9 cellular contexts compared by ENCODE assay signal in the genomic region with DNA sequence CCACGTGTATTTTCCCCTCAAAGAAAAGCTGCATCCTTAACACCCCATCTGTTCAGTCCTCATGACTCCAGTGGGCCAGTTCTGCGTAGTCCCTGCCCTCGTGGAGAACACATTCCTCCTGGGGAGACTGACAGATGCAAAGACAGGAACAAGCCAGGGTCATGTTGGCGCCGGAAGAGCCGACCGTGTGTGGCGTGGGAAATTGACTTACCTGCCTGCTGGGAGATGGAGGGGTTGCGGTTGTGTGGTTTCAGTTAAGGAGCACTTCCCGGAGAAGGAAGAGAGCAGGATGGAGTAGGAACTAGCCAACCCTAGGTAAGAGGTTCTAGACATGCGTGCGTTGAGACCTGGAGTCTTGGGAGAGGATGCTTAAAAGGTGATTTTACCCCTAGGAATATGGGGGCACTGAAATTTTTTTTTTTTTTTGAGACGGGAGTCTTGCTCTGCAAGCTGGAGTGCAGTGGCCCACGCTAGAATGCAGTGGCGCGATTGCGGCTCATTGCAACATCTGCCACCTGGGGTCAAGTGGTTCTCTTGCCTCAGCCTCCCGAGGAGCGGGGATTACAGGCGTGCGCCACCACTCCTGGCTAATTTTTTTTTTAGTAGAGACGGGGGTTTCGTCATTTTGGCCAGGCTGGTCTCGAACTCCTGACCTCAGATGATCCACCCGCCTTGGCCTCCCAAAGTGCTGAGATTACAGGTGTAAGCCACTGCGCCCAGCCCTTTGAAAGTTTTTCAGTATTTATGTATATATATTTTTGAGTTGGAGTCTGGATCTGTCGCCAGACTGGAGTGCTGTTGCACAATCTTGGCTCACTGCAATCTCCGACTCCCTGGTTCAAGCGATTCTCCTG. TPM values are rescaled to one million over a fixed set of nuclear protein-coding genes. Genes with fewer than 3 reads are reported as not detected.
DNase-seq lines count a peak whose midpoint lies in the region; ATAC-seq and TF ChIP-seq lines count a peak whose summit lies in the region.
"Had no signal": no experiment of that assay in that cellular context is flagged by ENCODE, and none has a peak within 500 bp of the region (broad histone marks: within the 10 kb centered on the region; RNA-seq: fewer than 3 reads in every experiment).

No MANE protein-coding gene starts in this region.

- CTCF ChIA-PET in HCT116 (lab: Charles Lee) = no interaction called here

- POLR2A ChIA-PET in HCT116 (lab: Charles Lee) = no interaction called here

- no peaks in the 10 kb centered on the region for H3K9me2 ChIP-seq in HCT116 (ENCODE audit: insufficient read depth)

- H3K36me3 ChIP-seq in ACC112 (ENCODE audit: insufficient read depth, low read length) (peaks cover 16% of the 10 kb centered on the region), HCT116 (ENCODE audit: control insufficient read depth in 1 of 2, insufficient read depth in 2 of 2, low read length in 2 of 2) (peaks cover 0 to 14% of the 10 kb centered on the region in 2 experiments; a peak in 1 of 4 replicates), sigmoid colon (peaks cover 0 to 18% (median 0%) of the 10 kb centered on the region in 4 donors)

- WGBS in sigmoid colon, 2 donors = 72 to 78% methylated on average over 29 of the region's 29 CpGs

- H3K27ac ChIP-seq in ACC112 (ENCODE audit: low read depth, low read length) (peak overlapping the region; percentile 83; the same call in 1 of the 2 replicates), HCT116 (ENCODE audit: low read depth, low read length) (peak overlapping the region; percentile 91), sigmoid colon (peak overlapping the region; percentile 92 to 95 (median 94))

- H2AFZ ChIP-seq in ACC112 (ENCODE audit: low read length, unreplicated experiment) (no peak overlapping the region), HCT116 (ENCODE audit: low read depth, low read length, poor library complexity, severe bottlenecking) (no peak overlapping the region)

- H3K27me3 ChIP-seq in ACC112 (ENCODE audit: insufficient read depth, low read length) = no peaks in the 10 kb centered on the region
- no peaks in the 10 kb centered on the region for H3K27me3 ChIP-seq in HCT116 (ENCODE audit: insufficient read depth, low read length)
- no peaks in the 10 kb centered on the region for H3K27me3 ChIP-seq in sigmoid colon

- H3K79me2 ChIP-seq in ACC112 (ENCODE audit: control insufficient read depth, insufficient read depth, low read length, unreplicated experiment) = peaks cover 52% of the 10 kb centered on the region
- peaks cover 60% of the 10 kb centered on the region for H3K79me2 ChIP-seq in HCT116 (ENCODE audit: insufficient read depth, low read length)

- ATAC-seq in HCT116 = peak; percentile 6; the same call in 1 of the 2 replicates
- no peak for ATAC-seq in GM18498 (IDR thresholded peaks at IDR 0.05; ENCODE audit: unreplicated experiment)
- no peak for ATAC-seq in GM21447 (IDR thresholded peaks at IDR 0.05; ENCODE audit: unreplicated experiment)

- H3K9ac ChIP-seq in HCT116 (ENCODE audit: low read length) = peak overlapping the region; percentile 92

- H3K4me3 ChIP-seq in ACC112 (ENCODE audit: low read depth, low read length) (peak overlapping the region; percentile 94), HCT116 (replicated peaks in 1 of 2; ENCODE audit: low read depth in 1 of 2, low read length in 2 of 2) (peak overlapping the region; percentile 92 to 99), fibroblast of the aortic adventitia (ENCODE audit: low read depth, low read length) (peak overlapping the region; percentile 82), sigmoid colon (peak overlapping the region; percentile 53 to 77 (median 65))

- TF ChIP-seq RAD21 in HCT116 (IDR thresholded peaks at IDR 0.05; ENCODE audit: low read depth) = no peak

- peaks cover 3% of the 10 kb centered on the region; the same call in 1 of the 2 replicates for H4K20me1 ChIP-seq in HCT116 (ENCODE audit: insufficient read depth)

- H3K4me1 ChIP-seq in ACC112 (ENCODE audit: control insufficient read depth, insufficient read depth, low read length, unreplicated experiment) = peaks cover 5% of the 10 kb centered on the region
- H3K4me1 ChIP-seq in HCT116 (ENCODE audit: control insufficient read depth in 1 of 2, insufficient read depth in 2 of 2, low read length in 2 of 2) = peaks cover 4 to 22% of the 10 kb centered on the region in 2 experiments; a peak in 3 of 4 replicates
- H3K4me1 ChIP-seq in sigmoid colon = peaks cover 0 to 41% (median 31%) of the 10 kb centered on the region in 4 donors

- DNase-seq in HCT116 (ENCODE audit: low read depth, low spot score) (no peak), fibroblast of the aortic adventitia (ENCODE audit: low read depth) (peak; percentile 29), sigmoid colon (no peak)
- peak; percentile 9 to 19 for DNase-seq in activated CD4-positive, alpha-beta T cell treated with anti-CD3 and anti-CD28 coated beads, Interleukin-2, amount 50 U/mL, for 48 hours
- no peak for DNase-seq in effector CD4-positive, alpha-beta T cell

- no peak for TF ChIP-seq EP300 in sigmoid colon (IDR thresholded peaks at IDR 0.05)

- BruUV-seq in HCT116 (replicated peaks; lab: Mats Ljungman, UMichigan) = no TSS peak

- RAD21 ChIA-PET in HCT116 (lab: Charles Lee; ENCODE audit: low non-redundant PET in 1 of 2, low total read pairs in 2 of 2, uncharacterized antibody in 2 of 2, unreplicated experiment in 2 of 2) = no interaction called here

- no peak for TF ChIP-seq CTCF in HCT116 (IDR thresholded peaks at IDR 0.05 in 2 of 3, conservative IDR thresholded peaks at IDR 0.05 in 1 of 3; ENCODE audit: borderline replicate concordance in 1 of 3, insufficient read depth in 1 of 3, low read depth in 2 of 3, low read length in 2 of 3)
- no peak for TF ChIP-seq CTCF in fibroblast of the aortic adventitia (IDR thresholded peaks at IDR 0.05; ENCODE audit: insufficient read depth, low read length)
- no peak for TF ChIP-seq CTCF in sigmoid colon (IDR thresholded peaks at IDR 0.05)

- intact Hi-C loops in HCT116 (cut with micrococcal nuclease) = loop anchor here (1.0 kb wide), 1 partner anchor 82 kb away; no protein-coding TSS in a partner anchor
- intact Hi-C loops in sigmoid colon (cut with DNase I) = loop anchor here (2.0 to 5.0 kb wide), 2 partner anchors 22 to 211 kb away; a partner anchor contains a TSS

- no peaks in the 10 kb centered on the region for H3K9me3 ChIP-seq in HCT116 (ENCODE audit: control insufficient read depth in 1 of 2, insufficient read depth in 1 of 2, low read depth in 1 of 2, low read length in 2 of 2)
- no peaks in the 10 kb centered on the region for H3K9me3 ChIP-seq in sigmoid colon

- peak overlapping the region; percentile 99 for H3K4me2 ChIP-seq in HCT116 (ENCODE audit: low read length)

- TF ChIP-seq POLR2A in HCT116 (IDR thresholded peaks at IDR 0.05; ENCODE audit: borderline replicate concordance, extremely low read depth, insufficient read depth, insufficient read length) (no peak), sigmoid colon (IDR thresholded peaks at IDR 0.05) (no peak)

TF ChIP-seq in HCT116, 20 proteins besides CTCF, POLR2A, EP300 and RAD21 (continues in another document):
- TF ChIP-seq, protein P1, sequence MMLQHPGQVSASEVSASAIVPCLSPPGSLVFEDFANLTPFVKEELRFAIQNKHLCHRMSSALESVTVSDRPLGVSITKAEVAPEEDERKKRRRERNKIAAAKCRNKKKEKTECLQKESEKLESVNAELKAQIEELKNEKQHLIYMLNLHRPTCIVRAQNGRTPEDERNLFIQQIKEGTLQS (IDR thresholded peaks at IDR 0.05) = no peak
- no peak for TF ChIP-seq YY1 (IDR thresholded peaks at IDR 0.05; ENCODE audit: extremely low read depth, insufficient replicate concordance, low read depth, low read length)
- TF ChIP-seq, protein P2, sequence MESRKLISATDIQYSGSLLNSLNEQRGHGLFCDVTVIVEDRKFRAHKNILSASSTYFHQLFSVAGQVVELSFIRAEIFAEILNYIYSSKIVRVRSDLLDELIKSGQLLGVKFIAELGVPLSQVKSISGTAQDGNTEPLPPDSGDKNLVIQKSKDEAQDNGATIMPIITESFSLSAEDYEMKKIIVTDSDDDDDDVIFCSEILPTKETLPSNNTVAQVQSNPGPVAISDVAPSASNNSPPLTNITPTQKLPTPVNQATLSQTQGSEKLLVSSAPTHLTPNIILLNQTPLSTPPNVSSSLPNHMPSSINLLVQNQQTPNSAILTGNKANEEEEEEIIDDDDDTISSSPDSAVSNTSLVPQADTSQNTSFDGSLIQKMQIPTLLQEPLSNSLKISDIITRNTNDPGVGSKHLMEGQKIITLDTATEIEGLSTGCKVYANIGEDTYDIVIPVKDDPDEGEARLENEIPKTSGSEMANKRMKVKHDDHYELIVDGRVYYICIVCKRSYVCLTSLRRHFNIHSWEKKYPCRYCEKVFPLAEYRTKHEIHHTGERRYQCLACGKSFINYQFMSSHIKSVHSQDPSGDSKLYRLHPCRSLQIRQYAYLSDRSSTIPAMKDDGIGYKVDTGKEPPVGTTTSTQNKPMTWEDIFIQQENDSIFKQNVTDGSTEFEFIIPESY (IDR thresholded peaks at IDR 0.05; ENCODE audit: extremely low read depth, insufficient replicate concordance, low read length) = no peak
- no peak for TF ChIP-seq ZNF274 (IDR thresholded peaks at IDR 0.05; ENCODE audit: low read depth, low read length)
- TF ChIP-seq SRF (IDR thresholded peaks at IDR 0.05; ENCODE audit: low read depth) = no peak
- no peak; the same call in 1 of the 2 replicates for TF ChIP-seq SIN3A (IDR thresholded peaks at IDR 0.05; ENCODE audit: low read depth)

RNA-seq across cellular contexts. Expression of a gene that starts 1.4 kb away (rescaled TPM):
- total RNA-seq in HCT116 (2021; ENCODE audit: unreplicated experiment) (56.1 TPM), fibroblast of the aortic adventitia (ENCODE audit: low replicate concordance) (29.9 and 32.2 TPM in 2 replicates), sigmoid colon (10 to 100 TPM; 20.1 to 29.9 (median 25.8) TPM)
- polyA plus RNA-seq in HCT116 (2012) = 29.4 and 36.3 TPM in 2 replicates
- polyA plus RNA-seq in sigmoid colon = 10 to 100 TPM; 20.4 to 35.4 (median 28.9) TPM

RNA-seq across cellular contexts. Expression of a gene that starts 21.8 kb away (rescaled TPM):
- total RNA-seq in HCT116 (2021; ENCODE audit: unreplicated experiment) = 3.6 TPM
- 1.9 and 2.0 TPM in 2 replicates for polyA plus RNA-seq in HCT116 (2012)
- 0.90 and 9.1 TPM in 2 replicates for total RNA-seq in fibroblast of the aortic adventitia (ENCODE audit: low replicate concordance)
- 1 to 10 TPM; 1.1 to 6.1 (median 3.7) TPM for total RNA-seq in sigmoid colon
- polyA plus RNA-seq in sigmoid colon = 1 to 10 TPM; 1.2 to 2.8 (median 2.8) TPM

RNA-seq across cellular contexts. Expression of a gene that starts 27.5 kb away (rescaled TPM):
- total RNA-seq in HCT116 (2021; ENCODE audit: unreplicated experiment) = 93.4 TPM
- 111 and 143 TPM in 2 replicates for polyA plus RNA-seq in HCT116 (2012)
- 34.2 and 172 TPM in 2 replicates for total RNA-seq in fibroblast of the aortic adventitia (ENCODE audit: low replicate concordance)
- total RNA-seq in sigmoid colon = 100 to 1,000 TPM; 111 to 239 (median 152) TPM
- 100 to 1,000 TPM; 179 to 260 (median 191) TPM for polyA plus RNA-seq in sigmoid colon

RNA-seq across cellular contexts. Expression of a gene that starts 34.9 kb away (rescaled TPM):
- total RNA-seq in HCT116 (2021; ENCODE audit: unreplicated experiment) (not detected), fibroblast of the aortic adventitia (ENCODE audit: low replicate concordance) (not detected in 2 replicates), sigmoid colon (not detected)
- 0.22 TPM in 1 of 2 replicates, not detected in the other for polyA plus RNA-seq in HCT116 (2012)
- polyA plus RNA-seq in sigmoid colon = not detected
- total RNA-seq: lung microvascular endothelial cell had no signal

Comparison
In these comparisons a context has a peak if more than half of its experiments do, and no peak if none do; other contexts are left out.
1. DNase-seq: peak in activated CD4-positive, alpha-beta T cell treated with anti-CD3 and anti-CD28 coated beads, Interleukin-2, amount 50 U/mL, for 48 hours (2 of 2) and fibroblast of the aortic adventitia (single experiment); none in HCT116 (single experiment), sigmoid colon (single experiment) and effector CD4-positive, alpha-beta T cell (single experiment).
2. Peak in every context shown above with its lines, with median percentiles within 50 percentile points of each other: H3K27ac ChIP-seq and H3K4me3 ChIP-seq.